ENCODE assay signal across 10 cellular contexts in the genomic region with DNA sequence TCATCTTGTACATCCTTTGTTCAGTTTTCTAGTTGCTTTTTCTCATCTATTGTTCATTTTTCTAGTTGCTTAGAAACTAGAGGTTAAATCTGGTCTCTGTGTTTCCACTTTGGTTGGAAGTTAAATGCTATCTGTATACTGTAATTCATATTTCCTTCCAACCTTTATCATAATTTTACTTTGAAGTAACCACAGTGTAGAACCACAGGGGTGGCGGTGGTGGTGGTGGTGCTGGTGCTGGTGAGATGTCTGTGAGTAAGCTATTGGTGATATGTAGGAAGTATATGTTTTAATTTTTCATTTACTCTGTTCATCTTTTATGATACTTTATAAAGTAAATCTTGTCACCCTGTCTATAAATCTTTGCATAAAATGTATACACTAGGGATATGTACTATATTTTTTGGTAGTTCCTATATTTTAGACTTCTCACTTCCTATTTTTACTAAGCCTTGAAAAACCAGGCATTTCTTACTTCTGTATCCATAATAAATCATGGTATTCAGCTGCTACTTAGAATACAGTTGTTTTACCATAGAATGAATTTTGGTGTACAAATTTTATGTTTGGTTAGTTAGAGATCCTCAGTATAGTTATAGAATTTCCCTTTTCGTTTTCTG. TPM values are rescaled to one million over a fixed set of nuclear protein-coding genes. Genes with fewer than 3 reads are reported as not detected.
DNase-seq lines count a peak whose midpoint lies in the region; FAIRE-seq and TF ChIP-seq lines count a peak whose summit lies in the region.
"Had no signal": no experiment of that assay in that cellular context is flagged by ENCODE, and none has a peak within 500 bp of the region (broad histone marks: within the 10 kb centered on the region; RNA-seq: fewer than 3 reads in every experiment).

No MANE protein-coding gene starts in this region.

- DNase-seq in T follicular helper cell (ENCODE audit: low read depth) (peak; percentile 26), activated T-cell treated with anti-CD3 and anti-CD28 coated beads for 1 hour (ENCODE audit: low read depth) (peak; percentile 35), kidney (peak; percentile 53), GM20000 (ENCODE audit: low spot score) (no peak), COLO829 (ENCODE audit: low spot score) (no peak), foreskin melanocyte (no peak), SK-N-SH (no peak)
- DNase-seq in stimulated activated CD8-positive, alpha-beta memory T cell treated with anti-CD3 and anti-CD28 coated beads, Interleukin-4, amount 100 ng/mL, for 4 hours (ENCODE audit: low read depth in 2 of 2, low spot score in 1 of 2) = peak; percentile 40 to 49
- DNase-seq: DMS79 treated with DMSO at 0.1 percent for 48 hours, NCI-H1092 treated with DMSO at 0.1 percent for 48 hours had no signal

- H2AFZ ChIP-seq in SK-N-SH (ENCODE audit: low read depth) = no peak overlapping the region

- H3K4me1 ChIP-seq in kidney (ENCODE audit: control insufficient read depth in 1 of 2, insufficient read depth in 1 of 2, low read depth in 1 of 2, low read length in 2 of 2) (no peaks in the 10 kb centered on the region), SK-N-SH (ENCODE audit: control insufficient read depth in 1 of 2, insufficient read depth in 2 of 2, low read depth in 1 of 2, low read length in 1 of 2) (no peaks in the 10 kb centered on the region)

- H3K9me3 ChIP-seq in kidney (ENCODE audit: control insufficient read depth in 1 of 2, low read length in 2 of 2) (no peaks in the 10 kb centered on the region), SK-N-SH (peaks cover 12% of the 10 kb centered on the region)

- CTCF ChIA-PET in SK-N-SH (lab: Yijun Ruan, JAX) = no interaction called here

- H3K9me2 ChIP-seq in SK-N-SH = no peaks in the 10 kb centered on the region

- H3K36me3 ChIP-seq in kidney (ENCODE audit: control insufficient read depth in 1 of 2, insufficient read depth in 2 of 2, low read length in 2 of 2) (no peaks in the 10 kb centered on the region), SK-N-SH (replicated peaks in 1 of 2; ENCODE audit: control insufficient read depth in 1 of 2, insufficient read depth in 2 of 2, low read length in 1 of 2) (peaks cover 2 to 13% of the 10 kb centered on the region in 2 experiments)

- H3K27ac ChIP-seq in kidney (ENCODE audit: low read depth in 2 of 2, low read length in 2 of 2) (no peak overlapping the region), SK-N-SH (ENCODE audit: low read depth in 2 of 2, low read length in 1 of 2) (no peak overlapping the region)

- H4K20me1 ChIP-seq in SK-N-SH (ENCODE audit: insufficient read depth) = no peaks in the 10 kb centered on the region

- no peak overlapping the region for H3K4me2 ChIP-seq in SK-N-SH

- no peak for TF ChIP-seq RAD21 in SK-N-SH (IDR thresholded peaks at IDR 0.05; ENCODE audit: low read length)

- H3F3A ChIP-seq in SK-N-SH (replicated peaks; ENCODE audit: insufficient read depth) = peaks cover 5% of the 10 kb centered on the region

- FAIRE-seq in kidney (lab: Jason Lieb, UNC) = no peak

- no peaks in the 10 kb centered on the region for H3K27me3 ChIP-seq in SK-N-SH (ENCODE audit: insufficient read depth)

- POLR2A ChIA-PET in SK-N-SH (lab: Yijun Ruan, JAX) = no interaction called here

- intact Hi-C loops in kidney (cut with DNase I) = no loop called here

- no peak overlapping the region for H3K4me3 ChIP-seq in kidney (ENCODE audit: low read length in 2 of 2)
- H3K4me3 ChIP-seq in SK-N-SH (ENCODE audit: low read depth in 2 of 2, low read length in 1 of 2) = no peak overlapping the region

- 89% methylated on average over 2 of the region's 2 CpGs for WGBS in SK-N-SH (ENCODE audit: low lambda C conversion rate)

- peaks cover 38% of the 10 kb centered on the region for H3K79me2 ChIP-seq in SK-N-SH (ENCODE audit: insufficient read depth)

- TF ChIP-seq CTCF in kidney (IDR thresholded peaks at IDR 0.05; ENCODE audit: borderline replicate concordance, extremely low read depth, insufficient read depth) (no peak), GM20000 (IDR thresholded peaks at IDR 0.05; ENCODE audit: extremely low read depth, missing control alignments) (no peak), SK-N-SH (IDR thresholded peaks at IDR 0.05) (no peak)

- no peak for TF ChIP-seq EP300 in SK-N-SH (IDR thresholded peaks at IDR 0.05; ENCODE audit: borderline replicate concordance in 1 of 2, low read depth in 1 of 2, low read length in 1 of 2)

- H3K9ac ChIP-seq in kidney (ENCODE audit: low read length in 2 of 2) (no peak overlapping the region), SK-N-SH (no peak overlapping the region)

TF ChIP-seq in SK-N-SH, 30 proteins besides CTCF, POLR2A, EP300 and RAD21:
- TF ChIP-seq, protein P1, sequence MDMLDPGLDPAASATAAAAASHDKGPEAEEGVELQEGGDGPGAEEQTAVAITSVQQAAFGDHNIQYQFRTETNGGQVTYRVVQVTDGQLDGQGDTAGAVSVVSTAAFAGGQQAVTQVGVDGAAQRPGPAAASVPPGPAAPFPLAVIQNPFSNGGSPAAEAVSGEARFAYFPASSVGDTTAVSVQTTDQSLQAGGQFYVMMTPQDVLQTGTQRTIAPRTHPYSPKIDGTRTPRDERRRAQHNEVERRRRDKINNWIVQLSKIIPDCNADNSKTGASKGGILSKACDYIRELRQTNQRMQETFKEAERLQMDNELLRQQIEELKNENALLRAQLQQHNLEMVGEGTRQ (IDR thresholded peaks at IDR 0.05; ENCODE audit: borderline replicate concordance, low read depth, low read length) = no peak
- no peak for TF ChIP-seq RFX5 (IDR thresholded peaks at IDR 0.05; ENCODE audit: low read length)
- no peak for TF ChIP-seq POLR2AphosphoS5 (IDR thresholded peaks at IDR 0.05; ENCODE audit: low read depth, low read length)
- TF ChIP-seq MXI1 (IDR thresholded peaks at IDR 0.05; ENCODE audit: low read depth, low read length) = no peak
- no peak for TF ChIP-seq YY1 (IDR thresholded peaks at IDR 0.05; ENCODE audit: low read depth)
- TF ChIP-seq RCOR1 (IDR thresholded peaks at IDR 0.05; ENCODE audit: low read length) = no peak
- no peak for TF ChIP-seq JUND (IDR thresholded peaks at IDR 0.05)
- no peak for TF ChIP-seq TCF12 (IDR thresholded peaks at IDR 0.05)
- TF ChIP-seq REST (IDR thresholded peaks at IDR 0.05; ENCODE audit: low read depth, low read length) = no peak
- TF ChIP-seq GATA2 (CRISPR knock-in tag; IDR thresholded peaks at IDR 0.05) = no peak
- no peak for TF ChIP-seq FOXM1 (IDR thresholded peaks at IDR 0.05; ENCODE audit: low read depth)
- TF ChIP-seq PBX3 (IDR thresholded peaks at IDR 0.05) = no peak
- TF ChIP-seq CHD2 (IDR thresholded peaks at IDR 0.05; ENCODE audit: low read length, partially characterized antibody) = no peak
- no peak for TF ChIP-seq IRF3 (IDR thresholded peaks at IDR 0.05; ENCODE audit: low read depth, low read length)

RNA-seq across cellular contexts. Expression of gene CCDC91, which starts 31.9 kb away (rescaled TPM):
- total RNA-seq in kidney = 35.7 TPM
- polyA plus RNA-seq in kidney (ENCODE audit: insufficient read depth, low read depth, low replicate concordance) (17.5 TPM), SK-N-SH (2012; rRNA removed) (13.0 and 15.0 TPM in 2 replicates)
- 17.4 and 23.0 TPM in 2 replicates for polyA plus RNA-seq in SK-N-SH (2012; cell fraction: cytosol; rRNA removed)
- 9.0 and 15.1 TPM in 2 replicates for polyA plus RNA-seq in SK-N-SH (2012; cell fraction: nucleus; rRNA removed)

Comparison
In these comparisons a context has a peak if more than half of its experiments do, and no peak if none do; other contexts are left out.
1. DNase-seq: peak in T follicular helper cell (single experiment), activated T-cell treated with anti-CD3 and anti-CD28 coated beads for 1 hour (single experiment), kidney (single experiment) and stimulated activated CD8-positive, alpha-beta memory T cell treated with anti-CD3 and anti-CD28 coated beads, Interleukin-4, amount 100 ng/mL, for 4 hours (2 of 2); none in GM20000 (single experiment), COLO829 (single experiment), foreskin melanocyte (single experiment) and SK-N-SH (single experiment).